16 cellular contexts compared by ENCODE assay signal in genomic region chr19:16139752-16140151, GRCh38. TPM values are rescaled to one million over a fixed set of nuclear protein-coding genes. Genes with fewer than 3 reads are reported as not detected.
DNase-seq lines count a peak whose midpoint lies in the region; ATAC-seq, FAIRE-seq and TF ChIP-seq lines count a peak whose summit lies in the region.
"Had no signal": no experiment of that assay in that cellular context is flagged by ENCODE, and none has a peak within 500 bp of the region (broad histone marks: within the 10 kb centered on the region; RNA-seq: fewer than 3 reads in every experiment).

No MANE protein-coding gene starts in this region.

- no peak for FAIRE-seq in GM12878 (lab: Jason Lieb, UNC)
- FAIRE-seq: astrocyte, keratinocyte had no signal

- H2AFZ ChIP-seq in GM12878 (ENCODE audit: control insufficient read depth, low read depth, low read length) = peak overlapping the region; percentile 5

- peaks cover 15% of the 10 kb centered on the region for H3K79me2 ChIP-seq in GM12878 (ENCODE audit: control insufficient read depth, insufficient read depth, low read length)

- SMC1A ChIA-PET in GM12878 (lab: Charles Lee; ENCODE audit: uncharacterized antibody, unreplicated experiment) = interaction anchor here (0.8 to 4.2 kb wide), 3 partner anchors 8 to 69 kb away, joined by 3 to 41 read pairs (median 3); no protein-coding TSS in a partner anchor

- H4K20me1 ChIP-seq in GM12878 (ENCODE audit: control insufficient read depth, insufficient read depth) = no peaks in the 10 kb centered on the region

- ATAC-seq in GM12878 = peak; percentile 45
- no peak for ATAC-seq in aorta (ENCODE audit: low FRiP score)
- ATAC-seq: gastrocnemius medialis had no signal

- RAD21 ChIA-PET in GM12878 (lab: Charles Lee; ENCODE audit: unreplicated experiment) = interaction anchor here (1.3 to 1.5 kb wide), 2 partner anchors 10 to 22 kb away, joined by 5 to 12 read pairs; no protein-coding TSS in a partner anchor

- H3K4me2 ChIP-seq in GM12878 (ENCODE audit: control insufficient read depth, insufficient read depth) = peak overlapping the region; percentile 61

- H3K27me3 ChIP-seq in GM12878 (replicated peaks in 1 of 2; ENCODE audit: control insufficient read depth in 2 of 2, insufficient read depth in 2 of 2, low read length in 1 of 2) = no peaks in the 10 kb centered on the region
- no peaks in the 10 kb centered on the region for H3K27me3 ChIP-seq in aorta (ENCODE audit: control insufficient read depth in 1 of 2, insufficient read depth in 2 of 2, low read length in 1 of 2)
- no peaks in the 10 kb centered on the region for H3K27me3 ChIP-seq in A673 (replicated peaks; ENCODE audit: insufficient read depth, low read depth, low read length, poor library complexity)
- H3K27me3 ChIP-seq: gastrocnemius medialis had no signal

- H3K9me3 ChIP-seq in GM12878 (replicated peaks; ENCODE audit: control insufficient read depth, insufficient read depth, low read length) (no peaks in the 10 kb centered on the region; the same call in 1 of the 3 replicates), aorta (ENCODE audit: control insufficient read depth, low read length) (no peaks in the 10 kb centered on the region), A673 (ENCODE audit: low read depth, low read length, poor library complexity, severe bottlenecking) (no peaks in the 10 kb centered on the region)
- H3K9me3 ChIP-seq: gastrocnemius medialis had no signal

- no TSS peak for BruUV-seq in GM12878 (replicated peaks; lab: Mats Ljungman, UMichigan)
- BruUV-seq in A673 (replicated peaks; lab: Mats Ljungman, UMichigan) = no TSS peak

- WGBS in GM12878 (ENCODE audit: insufficient coverage, insufficient replicate concordance, low lambda C conversion rate, missing lambda C conversion rate) = 2% methylated on average over 13 of the region's 13 CpGs
- 89 to 90% methylated on average over 13 of the region's 13 CpGs for WGBS in aorta, 2 donors

- peak; percentile 86 to 96 for TF ChIP-seq EP300 in GM12878 (IDR thresholded peaks at IDR 0.05; ENCODE audit: borderline replicate concordance in 1 of 2, control insufficient read depth in 1 of 2, low read depth in 2 of 2, low read length in 2 of 2)

- CTCF ChIA-PET in GM12878 (lab: Yijun Ruan, JAX) = interaction anchor here (0.6 to 8.2 kb wide), 5 partner anchors 22 to 320 kb away, joined by 3 to 111 read pairs (median 3); no protein-coding TSS in a partner anchor
- CTCF ChIA-PET in A673 (lab: Charles Lee) = no interaction called here

- POLR2A ChIA-PET in GM12878 (lab: Charles Lee) = interaction anchor here (0.6 to 1.5 kb wide), 6 partner anchors 17 to 211 kb away, joined by 3 to 7 read pairs (median 5); no protein-coding TSS in a partner anchor
- POLR2A ChIA-PET in A673 (lab: Charles Lee; ENCODE audit: low non-redundant PET) = no interaction called here

- TF ChIP-seq POLR2A in GM12878 (IDR thresholded peaks at IDR 0.05; ENCODE audit: low read depth, low read length) = no peak

- H3K36me3 ChIP-seq in GM12878 (ENCODE audit: control insufficient read depth in 2 of 2, insufficient read depth in 2 of 2, low read length in 1 of 2) (no peaks in the 10 kb centered on the region; a peak in 2 of 4 replicates), aorta (ENCODE audit: control insufficient read depth in 1 of 2, insufficient read depth in 2 of 2, low read length in 1 of 2) (no peaks in the 10 kb centered on the region), A673 (ENCODE audit: insufficient read depth, low read length, poor library complexity, severe bottlenecking) (no peaks in the 10 kb centered on the region)
- H3K36me3 ChIP-seq: gastrocnemius medialis had no signal

- intact Hi-C loops in GM12878 (cut with micrococcal nuclease; ENCODE audit: unreplicated experiment) = loop anchor here (2.0 to 5.0 kb wide), 2 partner anchors 43 to 448 kb away; no protein-coding TSS in a partner anchor
- intact Hi-C loops in aorta (cut with DNase I) = no loop called here
- intact Hi-C loops in A673 (cut with micrococcal nuclease; ENCODE audit: unreplicated experiment) = no loop called here

- DNase-seq in AML-193 (lab: John Stamatoyannopoulos, UW) (peak; percentile 97 to 98), NOMO-1 treated with DMSO at 0.1 percent for 48 hours (lab: John Stamatoyannopoulos, UW; ENCODE audit: unreplicated experiment) (peak; percentile 82), GM12878 (ENCODE audit: low read depth, low spot score) (peak; percentile 84), aorta (no peak), NCI-H526 (lab: John Stamatoyannopoulos, UW) (no peak), A673 (ENCODE audit: low spot score) (no peak), medulla oblongata (ENCODE audit: extremely low spot score) (no peak)
- DNase-seq: C1 segment of cervical spinal cord; effector CD8-positive, alpha-beta T cell; gastrocnemius medialis; stimulated activated CD4-positive, alpha-beta T cell treated with anti-CD3 and anti-CD28 coated beads, Interleukin-1b, Interleukin-23, amount 100 ng/mL, for 48 hours; T1000 had no signal

- in situ Hi-C loops in GM12878 (cut with MboI) = no loop called here

- peak overlapping the region; percentile 35; the same call in 1 of the 2 replicates for H3K9ac ChIP-seq in GM12878 (ENCODE audit: control insufficient read depth, insufficient read depth, low read length)

- H3K4me1 ChIP-seq in GM12878 (ENCODE audit: control insufficient read depth, insufficient read depth, low read length) = peaks cover 57% of the 10 kb centered on the region
- H3K4me1 ChIP-seq in aorta (ENCODE audit: control insufficient read depth in 1 of 2, insufficient read depth in 2 of 2, low read length in 2 of 2) = no peaks in the 10 kb centered on the region
- no peaks in the 10 kb centered on the region for H3K4me1 ChIP-seq in A673 (ENCODE audit: insufficient read depth, low read length, poor library complexity, severe bottlenecking)
- H3K4me1 ChIP-seq: gastrocnemius medialis had no signal

- H3K4me3 ChIP-seq in GM12875 (ENCODE audit: low read depth, low read length) (peak overlapping the region; percentile 35), GM12878 (no peak overlapping the region), aorta (ENCODE audit: low read length in 2 of 2) (no peak overlapping the region), A673 (ENCODE audit: low read depth, low read length, poor library complexity, severe bottlenecking) (no peak overlapping the region)
- H3K4me3 ChIP-seq: gastrocnemius medialis had no signal

- TF ChIP-seq CTCF in GM12875 (IDR thresholded peaks at IDR 0.05; ENCODE audit: borderline replicate concordance, insufficient read depth, low read depth, low read length) (no peak), GM12878 (IDR thresholded peaks at IDR 0.05 in 2 of 3, conservative IDR thresholded peaks at IDR 0.05 in 1 of 3; ENCODE audit: control insufficient read depth in 2 of 3, extremely low read depth in 1 of 3, insufficient read depth in 1 of 3, low read depth in 3 of 3, low read length in 3 of 3) (no peak), A673 (conservative IDR thresholded peaks at IDR 0.05; ENCODE audit: low read depth, low read length) (no peak)

- peak; percentile 19; the same call in 1 of the 2 replicates for TF ChIP-seq RAD21 in GM12878 (IDR thresholded peaks at IDR 0.05; ENCODE audit: insufficient read depth, low read depth, low read length)

- H3K27ac ChIP-seq in GM12878 (ENCODE audit: control insufficient read depth, insufficient read depth) (peak overlapping the region; percentile 99), aorta (ENCODE audit: low read depth in 1 of 2, low read length in 2 of 2) (no peak overlapping the region), A673 (ENCODE audit: low read depth, low read length, poor library complexity, severe bottlenecking) (no peak overlapping the region)
- H3K27ac ChIP-seq: gastrocnemius medialis had no signal

RNA-seq across cellular contexts. Expression of gene HSH2D, which starts 3.7 kb away (rescaled TPM):
- 70.0 and 81.1 TPM in 2 replicates for total RNA-seq in GM12878 (2013; cell fraction: nucleolus; rRNA removed)
- total RNA-seq in GM12878 (2014; rRNA removed) (118 and 121 TPM in 2 replicates), GM12878 (2014; rRNA removed; fragmentation: Illumina TruSeq; extraction: Trizol) (88.4 and 92.6 TPM in 2 replicates), GM12878 (2021) (81.7 and 87.8 TPM in 2 replicates), aorta (1 to 10 TPM; 1.3 to 1.4 TPM), A673 (2021) (not detected in 2 replicates)
- polyA plus RNA-seq in GM12878 (2011; ENCODE audit: low read depth) = 60.0 TPM
- polyA plus RNA-seq in GM12878 (2011; rRNA removed) (63.2 and 88.2 TPM in 2 replicates), GM12878 (2014; fragmentation: Illumina TruSeq; extraction: Trizol) (64.8 and 105 TPM in 2 replicates), GM12878 (2014; fragmentation: Nextera tagmentation; extraction: Ambion mirVana) (10 to 100 TPM; 22.0 to 27.2 TPM), GM12878 (2014; rRNA removed) (141 and 145 TPM in 2 replicates), GM12878 (2016; fragmentation: Nextera tagmentation; extraction: Ambion mirVana) (10 to 100 TPM; 82.0 to 90.3 TPM), aorta (1 to 10 TPM in 1 of 2 donors, under 1 TPM in 1; 0.10 to 2.5 TPM)
- 126 and 139 TPM in 2 replicates for polyA plus RNA-seq in GM12878 (2011; cell fraction: cytosol; rRNA removed)
- polyA plus RNA-seq in GM12878 (2011; cell fraction: nucleus; rRNA removed) = 119 and 132 TPM in 2 replicates
- 84.2 and 96.9 TPM in 2 replicates for polyA plus RNA-seq in GM12878 (2012)
- polyA minus RNA-seq in GM12878 (2011; rRNA and poly(A)+ RNA removed) = 31.7 and 67.1 TPM in 2 replicates
- polyA minus RNA-seq in GM12878 (2011; cell fraction: cytosol; rRNA and poly(A)+ RNA removed) = 19.8 and 25.6 TPM in 2 replicates
- polyA minus RNA-seq in GM12878 (2011; cell fraction: nucleus; rRNA and poly(A)+ RNA removed) = 19.5 and 39.2 TPM in 2 replicates
- total RNA-seq: astrocyte, gastrocnemius medialis, RPMI7951 had no signal

RNA-seq across cellular contexts. Expression of gene RAB8A, which starts 28.1 kb away (rescaled TPM):
- 85.8 and 91.6 TPM in 2 replicates for total RNA-seq in GM12878 (2013; cell fraction: nucleolus; rRNA removed)
- total RNA-seq in GM12878 (2014; rRNA removed) = 94.2 and 104 TPM in 2 replicates
- 233 and 239 TPM in 2 replicates for total RNA-seq in GM12878 (2014; rRNA removed; fragmentation: Illumina TruSeq; extraction: Trizol)
- 162 and 181 TPM in 2 replicates for total RNA-seq in GM12878 (2021)
- 29.0 TPM for polyA plus RNA-seq in GM12878 (2011; ENCODE audit: low read depth)
- 177 and 189 TPM in 2 replicates for polyA plus RNA-seq in GM12878 (2011; rRNA removed)
- 137 and 184 TPM in 2 replicates for polyA plus RNA-seq in GM12878 (2011; cell fraction: cytosol; rRNA removed)
- 94.2 and 96.1 TPM in 2 replicates for polyA plus RNA-seq in GM12878 (2011; cell fraction: nucleus; rRNA removed)
- polyA plus RNA-seq in GM12878 (2012) = 75.4 and 124 TPM in 2 replicates
- polyA plus RNA-seq in GM12878 (2014; fragmentation: Illumina TruSeq; extraction: Trizol) = 138 and 168 TPM in 2 replicates
- polyA plus RNA-seq in GM12878 (2014; fragmentation: Nextera tagmentation; extraction: Ambion mirVana) = 10 to 100 TPM; 23.9 to 39.1 TPM
- 204 and 226 TPM in 2 replicates for polyA plus RNA-seq in GM12878 (2014; rRNA removed)
- 100 to 1,000 TPM; 308 to 314 TPM for polyA plus RNA-seq in GM12878 (2016; fragmentation: Nextera tagmentation; extraction: Ambion mirVana)
- polyA minus RNA-seq in GM12878 (2011; rRNA and poly(A)+ RNA removed) = 303 and 377 TPM in 2 replicates
- polyA minus RNA-seq in GM12878 (2011; cell fraction: cytosol; rRNA and poly(A)+ RNA removed) = 89.7 and 135 TPM in 2 replicates
- 71.4 and 108 TPM in 2 replicates for polyA minus RNA-seq in GM12878 (2011; cell fraction: nucleus; rRNA and poly(A)+ RNA removed)
- total RNA-seq in aorta = 10 to 100 TPM; 51.3 to 56.7 TPM
- 10 to 100 TPM; 17.6 to 30.3 TPM for polyA plus RNA-seq in aorta
- total RNA-seq in A673 (2021) = 113 and 126 TPM in 2 replicates

RNA-seq across cellular contexts. Expression of gene CIB3, which starts 33.6 kb away (rescaled TPM):
- total RNA-seq in GM12878 (2013; cell fraction: nucleolus; rRNA removed) = not detected in 2 replicates
- not detected in 2 replicates for total RNA-seq in GM12878 (2014; rRNA removed)
- not detected in 2 replicates for total RNA-seq in GM12878 (2014; rRNA removed; fragmentation: Illumina TruSeq; extraction: Trizol)
- total RNA-seq in GM12878 (2021) = not detected in 2 replicates
- polyA plus RNA-seq in GM12878 (2011; ENCODE audit: low read depth) = not detected
- not detected in 2 replicates for polyA plus RNA-seq in GM12878 (2011; rRNA removed)
- polyA plus RNA-seq in GM12878 (2011; cell fraction: cytosol; rRNA removed) = 0.18 TPM in 1 of 2 replicates, not detected in the other
- 0.19 TPM in 1 of 2 replicates, not detected in the other for polyA plus RNA-seq in GM12878 (2011; cell fraction: nucleus; rRNA removed)
- polyA plus RNA-seq in GM12878 (2012) = not detected in 2 replicates
- not detected in 2 replicates for polyA plus RNA-seq in GM12878 (2014; fragmentation: Illumina TruSeq; extraction: Trizol)
- under 1 TPM in 1 of 2 experiments, not detected in 1; 0.35 TPM for polyA plus RNA-seq in GM12878 (2014; fragmentation: Nextera tagmentation; extraction: Ambion mirVana)
- not detected in 2 replicates for polyA plus RNA-seq in GM12878 (2014; rRNA removed)
- not detected for polyA plus RNA-seq in GM12878 (2016; fragmentation: Nextera tagmentation; extraction: Ambion mirVana)
- polyA minus RNA-seq in GM12878 (2011; rRNA and poly(A)+ RNA removed) = not detected in 2 replicates
- not detected in 2 replicates for polyA minus RNA-seq in GM12878 (2011; cell fraction: cytosol; rRNA and poly(A)+ RNA removed)
- polyA minus RNA-seq in GM12878 (2011; cell fraction: nucleus; rRNA and poly(A)+ RNA removed) = not detected in 2 replicates
- total RNA-seq in aorta = not detected
- polyA plus RNA-seq in aorta = under 1 TPM in 1 of 2 donors, not detected in 1; 0.95 TPM
- total RNA-seq in A673 (2021) = not detected in 2 replicates
- total RNA-seq: astrocyte, gastrocnemius medialis, RPMI7951 had no signal
- polyA plus RNA-seq: keratinocyte had no signal

RNA-seq across cellular contexts. Expression of gene FAM32A, which starts 45.5 kb away (rescaled TPM):
- 18.0 and 19.0 TPM in 2 replicates for total RNA-seq in GM12878 (2013; cell fraction: nucleolus; rRNA removed)
- total RNA-seq in GM12878 (2014; rRNA removed) = 66.3 and 66.8 TPM in 2 replicates
- total RNA-seq in GM12878 (2014; rRNA removed; fragmentation: Illumina TruSeq; extraction: Trizol) = 63.7 and 71.4 TPM in 2 replicates
- total RNA-seq in GM12878 (2021) = 43.2 and 46.1 TPM in 2 replicates
- polyA plus RNA-seq in GM12878 (2011; ENCODE audit: low read depth) = 40.7 TPM
- polyA plus RNA-seq in GM12878 (2011; rRNA removed) = 104 TPM in 2 replicates
- polyA plus RNA-seq in GM12878 (2011; cell fraction: cytosol; rRNA removed) = 95.9 and 106 TPM in 2 replicates
- 66.1 and 66.2 TPM in 2 replicates for polyA plus RNA-seq in GM12878 (2011; cell fraction: nucleus; rRNA removed)
- polyA plus RNA-seq in GM12878 (2012) = 42.9 and 44.6 TPM in 2 replicates
- polyA plus RNA-seq in GM12878 (2014; fragmentation: Illumina TruSeq; extraction: Trizol) = 52.0 and 72.3 TPM in 2 replicates
- polyA plus RNA-seq in GM12878 (2014; fragmentation: Nextera tagmentation; extraction: Ambion mirVana) = 10 to 100 TPM; 33.3 to 43.0 TPM
- polyA plus RNA-seq in GM12878 (2014; rRNA removed) = 74.4 and 75.3 TPM in 2 replicates
- polyA plus RNA-seq in GM12878 (2016; fragmentation: Nextera tagmentation; extraction: Ambion mirVana) = 100 to 1,000 TPM in 1 of 2 experiments, 10 to 100 TPM in 1; 97.2 to 116 TPM
- 38.4 and 40.3 TPM in 2 replicates for polyA minus RNA-seq in GM12878 (2011; rRNA and poly(A)+ RNA removed)
- 15.2 and 15.9 TPM in 2 replicates for polyA minus RNA-seq in GM12878 (2011; cell fraction: cytosol; rRNA and poly(A)+ RNA removed)
- polyA minus RNA-seq in GM12878 (2011; cell fraction: nucleus; rRNA and poly(A)+ RNA removed) = 7.7 and 12.0 TPM in 2 replicates
- total RNA-seq in aorta = 10 to 100 TPM; 46.1 to 46.4 TPM
- polyA plus RNA-seq in aorta = 10 to 100 TPM; 80.6 to 89.5 TPM
- total RNA-seq in A673 (2021) = 86.2 and 93.2 TPM in 2 replicates

RNA-seq across cellular contexts. Expression of gene AP1M1, which starts 58.0 kb away (rescaled TPM):
- 32.4 and 32.5 TPM in 2 replicates for total RNA-seq in GM12878 (2013; cell fraction: nucleolus; rRNA removed)
- total RNA-seq in GM12878 (2014; rRNA removed) = 60.9 and 74.8 TPM in 2 replicates
- total RNA-seq in GM12878 (2014; rRNA removed; fragmentation: Illumina TruSeq; extraction: Trizol) = 26.7 and 28.8 TPM in 2 replicates
- 74.7 and 76.5 TPM in 2 replicates for total RNA-seq in GM12878 (2021)
- polyA plus RNA-seq in GM12878 (2011; ENCODE audit: low read depth) = 18.0 TPM
- 25.4 and 37.8 TPM in 2 replicates for polyA plus RNA-seq in GM12878 (2011; rRNA removed)
- polyA plus RNA-seq in GM12878 (2011; cell fraction: cytosol; rRNA removed) = 53.3 and 59.2 TPM in 2 replicates
- polyA plus RNA-seq in GM12878 (2011; cell fraction: nucleus; rRNA removed) = 80.0 and 94.6 TPM in 2 replicates
- 51.9 and 71.8 TPM in 2 replicates for polyA plus RNA-seq in GM12878 (2012)
- polyA plus RNA-seq in GM12878 (2014; fragmentation: Illumina TruSeq; extraction: Trizol) = 33.8 and 36.8 TPM in 2 replicates
- 1 to 10 TPM; 1.0 to 5.6 TPM for polyA plus RNA-seq in GM12878 (2014; fragmentation: Nextera tagmentation; extraction: Ambion mirVana)
- polyA plus RNA-seq in GM12878 (2014; rRNA removed) = 51.6 and 64.7 TPM in 2 replicates
- polyA plus RNA-seq in GM12878 (2016; fragmentation: Nextera tagmentation; extraction: Ambion mirVana) = 100 to 1,000 TPM; 108 to 116 TPM
- 37.5 and 44.4 TPM in 2 replicates for polyA minus RNA-seq in GM12878 (2011; rRNA and poly(A)+ RNA removed)
- 26.2 and 33.3 TPM in 2 replicates for polyA minus RNA-seq in GM12878 (2011; cell fraction: cytosol; rRNA and poly(A)+ RNA removed)
- 24.3 and 42.8 TPM in 2 replicates for polyA minus RNA-seq in GM12878 (2011; cell fraction: nucleus; rRNA and poly(A)+ RNA removed)
- 10 to 100 TPM; 74.7 TPM for total RNA-seq in aorta
- polyA plus RNA-seq in aorta = 10 to 100 TPM; 25.2 to 62.4 TPM
- total RNA-seq in A673 (2021) = 105 and 116 TPM in 2 replicates

Comparison
In these comparisons a context has a peak if more than half of its experiments do, and no peak if none do; other contexts are left out.
1. DNase-seq: peak in AML-193 (2 of 2), NOMO-1 treated with DMSO at 0.1 percent for 48 hours (single experiment) and GM12878 (single experiment); none in aorta (0 of 2), NCI-H526 (0 of 2), A673 (single experiment) and medulla oblongata (single experiment).
2. RNA of gene HSH2D, which starts 3.7 kb away (total RNA-seq): 70.0 to 121 TPM in GM12878; 1.3 to 1.4 TPM in aorta and not detected in A673; every median in the first group is over 10 times any median in the second.